Comparison of ENCODE assay signal across 1 cellular context in the genomic region with DNA sequence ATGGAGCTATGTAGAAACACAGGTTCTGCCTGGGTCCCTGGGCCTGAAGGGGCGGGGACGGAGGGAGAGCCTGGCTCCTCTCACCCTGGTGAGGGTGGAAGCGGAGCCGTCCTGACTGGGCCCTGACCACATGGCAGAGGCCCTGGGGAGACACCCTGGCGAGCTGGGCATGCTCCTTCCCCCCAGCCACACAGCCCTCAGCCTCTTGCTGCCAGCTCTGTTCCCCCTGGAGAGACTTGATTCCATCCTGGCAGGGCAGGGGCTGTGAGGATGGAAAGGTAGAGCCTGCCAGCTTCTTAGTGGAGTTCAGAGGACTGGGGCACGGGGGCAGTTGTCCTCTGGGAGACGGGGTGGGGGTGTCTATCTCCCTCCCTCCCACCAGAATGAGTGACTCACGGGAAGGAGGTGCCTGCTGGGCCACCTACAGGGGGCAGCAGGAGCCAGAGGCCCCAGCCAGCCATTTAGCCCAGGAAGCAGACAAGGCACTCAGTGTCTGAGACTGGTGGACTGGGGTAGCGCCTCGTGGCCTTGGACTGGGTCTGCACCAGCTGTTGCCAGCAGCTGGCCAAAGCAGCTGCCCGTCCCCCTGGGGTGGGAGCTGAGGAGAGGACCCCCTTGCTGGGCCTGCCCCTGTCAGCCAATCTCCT.
TF ChIP-seq lines count a peak whose summit lies in the region.

No MANE protein-coding gene starts in this region.

TF ChIP-seq in SK-N-SH treated with all-trans-retinoic acid at 6 μM for 48 hours, 23 proteins besides CTCF, POLR2A, EP300 and RAD21 (continued from another document):
- TF ChIP-seq TSHZ2 (CRISPR knock-in tag; IDR thresholded peaks at IDR 0.05) (no peak), CREB5 (CRISPR knock-in tag; IDR thresholded peaks at IDR 0.05; ENCODE audit: low read depth) (no peak), ZFP3 (CRISPR knock-in tag; IDR thresholded peaks at IDR 0.05) (no peak)
